In genomic region chr9:75054373-75055001, GRCh38 we compare ENCODE assay signal across 1 cellular context.
TF ChIP-seq lines count a peak whose summit lies in the region.

No MANE protein-coding gene starts in this region.

TF ChIP-seq in HepG2, 621 proteins besides CTCF, POLR2A, EP300 and RAD21:
- TF ChIP-seq ARID5B (CRISPR knock-in tag; IDR thresholded peaks at IDR 0.05) (peak; percentile 27; the same call in 1 of the 2 replicates), FOSL1 (CRISPR knock-in tag; IDR thresholded peaks at IDR 0.05; ENCODE audit: borderline replicate concordance) (no peak), ZNF3 (CRISPR knock-in tag; IDR thresholded peaks at IDR 0.05) (peak; percentile 50; the same call in 1 of the 2 replicates), KDM1A (CRISPR knock-in tag; IDR thresholded peaks at IDR 0.05) (peak; percentile 64; the same call in 1 of the 2 replicates), TEAD3 (CRISPR knock-in tag; optimal IDR thresholded peaks at IDR 0.05; ENCODE audit: borderline replicate concordance) (peak; percentile 40), ZMYM3 (CRISPR knock-in tag; IDR thresholded peaks at IDR 0.05) (peak; percentile 45), SOX13 (IDR thresholded peaks at IDR 0.05) (no peak), SOX13 (CRISPR knock-in tag; conservative IDR thresholded peaks at IDR 0.05 in 1 of 2, IDR thresholded peaks at IDR 0.05 in 1 of 2) (0 out of 4 replicates have a peak, but pooled peaks of 1 of the 2 experiments have one; percentile 18), SAP130 (CRISPR knock-in tag; IDR thresholded peaks at IDR 0.05; ENCODE audit: low read depth) (peak; percentile 26; the same call in 1 of the 2 replicates), ZNF687 (CRISPR knock-in tag; IDR thresholded peaks at IDR 0.05) (no peak), KLF11 (CRISPR knock-in tag; IDR thresholded peaks at IDR 0.05) (no peak), CEBPG (CRISPR knock-in tag; IDR thresholded peaks at IDR 0.05) (no peak), ZUFSP (CRISPR knock-in tag; IDR thresholded peaks at IDR 0.05; ENCODE audit: borderline replicate concordance) (no peak), ZNF362 (CRISPR knock-in tag; IDR thresholded peaks at IDR 0.05; ENCODE audit: borderline replicate concordance) (peak; percentile 51; the same call in 1 of the 2 replicates), BCL6 (CRISPR knock-in tag; IDR thresholded peaks at IDR 0.05) (0 out of 2 replicates have a peak, but pooled peaks have one; percentile 41), SKI (IDR thresholded peaks at IDR 0.05; ENCODE audit: partially characterized antibody) (peak; percentile 24), ZBTB42 (CRISPR knock-in tag; IDR thresholded peaks at IDR 0.05) (no peak), ZNF770 (CRISPR knock-in tag; IDR thresholded peaks at IDR 0.05) (peak; percentile 98), NCOA2 (CRISPR knock-in tag; IDR thresholded peaks at IDR 0.05) (peak; percentile 33; the same call in 1 of the 2 replicates)
